8 cellular contexts compared by ENCODE assay signal in the genomic region with DNA sequence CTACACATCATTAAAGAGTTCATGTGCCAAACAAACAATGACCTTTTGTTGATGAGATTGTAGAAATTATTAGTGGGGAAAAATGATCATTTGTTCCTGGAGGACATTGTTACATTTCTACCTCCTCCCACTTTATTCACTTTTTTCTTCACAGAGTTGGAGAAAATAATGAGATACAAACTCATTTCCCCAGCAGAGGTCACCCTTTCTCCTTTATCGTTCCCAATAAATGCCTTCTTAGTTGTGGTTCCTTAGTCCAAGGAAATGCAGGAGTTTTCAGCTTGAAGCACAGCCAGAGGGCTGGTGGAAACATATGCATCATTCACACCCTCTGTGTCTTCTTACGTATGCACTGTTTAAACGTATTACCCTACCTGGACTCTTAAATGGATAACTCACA.
DNase-seq lines count a peak whose midpoint lies in the region; ATAC-seq and TF ChIP-seq lines count a peak whose summit lies in the region.

No MANE protein-coding gene starts in this region.

- TF ChIP-seq CTCF in progenitor cell of endocrine pancreas (IDR thresholded peaks at IDR 0.05; ENCODE audit: unreplicated experiment): peak; percentile 71

- DNase-seq in GM03348 (ENCODE audit: low spot score) (peak; percentile 78), NCI-H1105 treated with DMSO at 0.1 percent for 48 hours (lab: John Stamatoyannopoulos, UW) (peak; percentile 65), fibroblast of the conjunctiva (ENCODE audit: low read depth) (peak; percentile 64), progenitor cell of endocrine pancreas (ENCODE audit: low spot score, unreplicated experiment) (peak; percentile 14)
- no peak for DNase-seq in activated CD8-positive, alpha-beta memory T cell treated with anti-CD3 and anti-CD28 coated beads, Interleukin-2, amount 50 U/mL, for 4 hours
- DNase-seq in activated effector memory CD4-positive, alpha-beta T cell treated with Interleukin-2 at 50 U/mL for 16 hours: no peak
- DNase-seq in stimulated activated CD8-positive, alpha-beta memory T cell treated with anti-CD3 and anti-CD28 coated beads, Interleukin-4, amount 100 ng/mL, for 48 hours: no peak

- no peaks in the 10 kb centered on the region for H3K4me1 Mint-ChIP-seq in progenitor cell of endocrine pancreas (ENCODE audit: low read depth)

- ATAC-seq in SK-N-SH treated with all-trans-retinoic acid at 6 μM for 48 hours: peak; percentile 90

- H3K27ac Mint-ChIP-seq in progenitor cell of endocrine pancreas: no peak overlapping the region

- no peaks in the 10 kb centered on the region for H3K9me3 Mint-ChIP-seq in progenitor cell of endocrine pancreas (ENCODE audit: low read depth)

- H3K4me3 Mint-ChIP-seq in progenitor cell of endocrine pancreas (ENCODE audit: low read depth): no peak overlapping the region

- H3K27me3 Mint-ChIP-seq in progenitor cell of endocrine pancreas: peaks cover 43% of the 10 kb centered on the region

- no peaks in the 10 kb centered on the region for H3K36me3 Mint-ChIP-seq in progenitor cell of endocrine pancreas (ENCODE audit: insufficient read depth)

TF ChIP-seq in SK-N-SH treated with all-trans-retinoic acid at 6 μM for 48 hours, 23 proteins besides CTCF, POLR2A, EP300 and RAD21:
- TF ChIP-seq ZFP3 (CRISPR knock-in tag; IDR thresholded peaks at IDR 0.05): peak; percentile 82
- TF ChIP-seq, protein P1, sequence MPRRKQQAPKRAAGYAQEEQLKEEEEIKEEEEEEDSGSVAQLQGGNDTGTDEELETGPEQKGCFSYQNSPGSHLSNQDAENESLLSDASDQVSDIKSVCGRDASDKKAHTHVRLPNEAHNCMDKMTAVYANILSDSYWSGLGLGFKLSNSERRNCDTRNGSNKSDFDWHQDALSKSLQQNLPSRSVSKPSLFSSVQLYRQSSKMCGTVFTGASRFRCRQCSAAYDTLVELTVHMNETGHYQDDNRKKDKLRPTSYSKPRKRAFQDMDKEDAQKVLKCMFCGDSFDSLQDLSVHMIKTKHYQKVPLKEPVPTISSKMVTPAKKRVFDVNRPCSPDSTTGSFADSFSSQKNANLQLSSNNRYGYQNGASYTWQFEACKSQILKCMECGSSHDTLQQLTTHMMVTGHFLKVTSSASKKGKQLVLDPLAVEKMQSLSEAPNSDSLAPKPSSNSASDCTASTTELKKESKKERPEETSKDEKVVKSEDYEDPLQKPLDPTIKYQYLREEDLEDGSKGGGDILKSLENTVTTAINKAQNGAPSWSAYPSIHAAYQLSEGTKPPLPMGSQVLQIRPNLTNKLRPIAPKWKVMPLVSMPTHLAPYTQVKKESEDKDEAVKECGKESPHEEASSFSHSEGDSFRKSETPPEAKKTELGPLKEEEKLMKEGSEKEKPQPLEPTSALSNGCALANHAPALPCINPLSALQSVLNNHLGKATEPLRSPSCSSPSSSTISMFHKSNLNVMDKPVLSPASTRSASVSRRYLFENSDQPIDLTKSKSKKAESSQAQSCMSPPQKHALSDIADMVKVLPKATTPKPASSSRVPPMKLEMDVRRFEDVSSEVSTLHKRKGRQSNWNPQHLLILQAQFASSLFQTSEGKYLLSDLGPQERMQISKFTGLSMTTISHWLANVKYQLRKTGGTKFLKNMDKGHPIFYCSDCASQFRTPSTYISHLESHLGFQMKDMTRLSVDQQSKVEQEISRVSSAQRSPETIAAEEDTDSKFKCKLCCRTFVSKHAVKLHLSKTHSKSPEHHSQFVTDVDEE (CRISPR knock-in tag; IDR thresholded peaks at IDR 0.05): no peak
TF ChIP-seq in SK-N-SH treated with all-trans-retinoic acid at 6 μM for 48 hours: peak in this region for 1.

Comparison
In these comparisons a context has a peak if more than half of its experiments do, and no peak if none do; other contexts are left out.
1. DNase-seq: peak in GM03348 (single experiment), NCI-H1105 treated with DMSO at 0.1 percent for 48 hours (single experiment), fibroblast of the conjunctiva (single experiment) and progenitor cell of endocrine pancreas (single experiment); none in activated CD8-positive, alpha-beta memory T cell treated with anti-CD3 and anti-CD28 coated beads, Interleukin-2, amount 50 U/mL, for 4 hours (single experiment), activated effector memory CD4-positive, alpha-beta T cell treated with Interleukin-2 at 50 U/mL for 16 hours (single experiment) and stimulated activated CD8-positive, alpha-beta memory T cell treated with anti-CD3 and anti-CD28 coated beads, Interleukin-4, amount 100 ng/mL, for 48 hours (single experiment).